Comparison of ENCODE assay signal across 8 cellular contexts in the genomic region with DNA sequence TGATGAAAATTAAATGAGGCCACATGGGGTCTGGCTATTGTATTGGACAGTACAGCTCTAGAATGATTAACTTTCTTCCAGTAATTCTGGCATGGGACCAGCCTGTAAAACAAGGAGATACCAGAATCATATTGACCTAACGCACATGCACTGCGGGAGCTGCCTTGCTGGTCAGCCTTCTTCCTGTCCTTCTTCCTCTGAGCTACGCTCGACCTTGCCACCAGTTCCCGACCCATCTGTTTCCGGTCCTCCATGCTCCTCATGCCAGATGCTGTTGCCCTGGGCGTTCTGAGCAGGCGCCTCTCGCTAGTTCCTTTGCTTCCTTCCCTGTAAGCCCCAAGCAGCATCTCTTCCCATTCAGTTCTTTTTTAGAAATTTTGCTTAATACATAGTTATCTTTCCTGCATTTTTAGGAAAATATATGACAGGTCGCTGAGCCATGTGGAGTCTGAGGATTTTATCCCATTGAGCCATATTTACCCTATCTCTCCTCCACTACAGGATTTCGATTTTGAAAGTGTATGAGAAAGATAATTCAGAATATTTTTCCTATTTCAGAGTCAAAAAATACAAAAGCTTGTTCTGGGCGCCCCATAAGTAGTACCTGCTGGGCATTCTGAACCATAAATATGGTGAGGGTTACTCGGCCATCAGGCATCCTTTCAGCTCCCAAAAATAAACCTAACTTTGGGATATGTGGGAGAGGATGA. TPM values are rescaled to one million over a fixed set of nuclear protein-coding genes. Genes with fewer than 3 reads are reported as not detected.
DNase-seq lines count a peak whose midpoint lies in the region; ATAC-seq and TF ChIP-seq lines count a peak whose summit lies in the region.

No MANE protein-coding gene starts in this region.

- H3K4me1 Mint-ChIP-seq in activated CD4-positive, alpha-beta T cell treated with anti-CD3 and anti-CD28 coated beads for 36 hours, result peaks cover 11% of the 10 kb centered on the region

- H3K4me3 Mint-ChIP-seq in activated CD4-positive, alpha-beta T cell treated with anti-CD3 and anti-CD28 coated beads for 36 hours, result peak overlapping the region; percentile 37

- no peaks in the 10 kb centered on the region for H3K36me3 Mint-ChIP-seq in activated CD4-positive, alpha-beta T cell treated with anti-CD3 and anti-CD28 coated beads for 36 hours (ENCODE audit: low read depth)

- CTCF ChIA-PET in activated CD4-positive, alpha-beta T cell treated with anti-CD3 and anti-CD28 coated beads for 36 hours (lab: Charles Lee), result no interaction called here

- intact Hi-C loops in activated CD4-positive, alpha-beta T cell treated with anti-CD3 and anti-CD28 coated beads for 36 hours (cut with DNase I, micrococcal nuclease), result no loop called here
- intact Hi-C loops in thyroid gland (cut with DNase I), result no loop called here

- H3K36me3 ChIP-seq in adipocyte (ENCODE audit: control insufficient read depth, insufficient read depth, low read length, severe bottlenecking) (no peaks in the 10 kb centered on the region), thyroid gland (no peaks in the 10 kb centered on the region)

- TF ChIP-seq CTCF in thyroid gland (IDR thresholded peaks at IDR 0.05), result no peak

- POLR2A ChIA-PET in activated CD4-positive, alpha-beta T cell treated with anti-CD3 and anti-CD28 coated beads for 36 hours (lab: Charles Lee), result no interaction called here

- H3K27me3 ChIP-seq in adipocyte (replicated peaks; ENCODE audit: control insufficient read depth, insufficient read depth, low read length) (no peaks in the 10 kb centered on the region), thyroid gland (no peaks in the 10 kb centered on the region)

- H3K27ac Mint-ChIP-seq in activated CD4-positive, alpha-beta T cell treated with anti-CD3 and anti-CD28 coated beads for 36 hours, result no peak overlapping the region

- TF ChIP-seq POLR2A in thyroid gland (IDR thresholded peaks at IDR 0.05), result no peak

- H3K27me3 Mint-ChIP-seq in activated CD4-positive, alpha-beta T cell treated with anti-CD3 and anti-CD28 coated beads for 36 hours, result peaks cover 14% of the 10 kb centered on the region

- H3K9me3 ChIP-seq in adipocyte (ENCODE audit: control insufficient read depth, low read length) (no peaks in the 10 kb centered on the region), thyroid gland (no peaks in the 10 kb centered on the region)

- no peak overlapping the region for H3K9ac ChIP-seq in adipocyte (ENCODE audit: low read length)

- H3K4me1 ChIP-seq in adipocyte (ENCODE audit: control insufficient read depth, insufficient read depth, low read length), result peaks cover 21% of the 10 kb centered on the region
- H3K4me1 ChIP-seq in thyroid gland, result peaks cover 18 to 28% of the 10 kb centered on the region in 2 donors

- WGBS in thyroid gland, 2 donors, result 59 to 68% methylated on average over 13 of the region's 13 CpGs

- no peak for DNase-seq in activated CD4-positive, alpha-beta T cell treated with anti-CD3 and anti-CD28 coated beads for 36 hours
- DNase-seq in activated CD4-positive, alpha-beta T cell treated with anti-CD3 and anti-CD28 coated beads for 4 hours, result no peak
- peak; percentile 32 for DNase-seq in adipocyte (ENCODE audit: low read depth)
- peak; percentile 59 for DNase-seq in left kidney (ENCODE audit: low read depth, low spot score)
- peak; percentile 25 to 27 for DNase-seq in thyroid gland
- no peak for DNase-seq in mesenteric fat pad (ENCODE audit: low spot score)
- DNase-seq in DMS153 treated with DMSO at 0.1 percent for 48 hours (lab: John Stamatoyannopoulos, UW; ENCODE audit: unreplicated experiment), result no peak
- DNase-seq in activated CD4-positive, alpha-beta T cell treated with anti-CD3 and anti-CD28 coated beads for 48 hours, result no peak

- H3K27ac ChIP-seq in thyroid gland, result peak overlapping the region; percentile 20 to 74 (median 64)

- H3K4me3 ChIP-seq in adipocyte (ENCODE audit: low read length), result peak overlapping the region; percentile 62
- no peak overlapping the region for H3K4me3 ChIP-seq in thyroid gland (replicated peaks in 1 of 3)

- H3K9me3 Mint-ChIP-seq in activated CD4-positive, alpha-beta T cell treated with anti-CD3 and anti-CD28 coated beads for 36 hours (ENCODE audit: low read depth), result no peaks in the 10 kb centered on the region

- no peak for ATAC-seq in activated CD4-positive, alpha-beta T cell treated with anti-CD3 and anti-CD28 coated beads for 36 hours

RNA-seq across cellular contexts. Expression of gene TNFRSF19, which starts 38.6 kb away (rescaled TPM):
- total RNA-seq in activated CD4-positive, alpha-beta T cell treated with anti-CD3 and anti-CD28 coated beads for 36 hours, result not detected
- total RNA-seq in thyroid gland (1 to 10 TPM; 4.9 to 9.2 (median 7.7) TPM), mesenteric fat pad (1.5 TPM)

Comparison
In these comparisons a context has a peak if more than half of its experiments do, and no peak if none do; other contexts are left out.
1. DNase-seq: peak in adipocyte (single experiment), left kidney (single experiment) and thyroid gland (2 of 2); none in activated CD4-positive, alpha-beta T cell treated with anti-CD3 and anti-CD28 coated beads for 36 hours (single experiment), activated CD4-positive, alpha-beta T cell treated with anti-CD3 and anti-CD28 coated beads for 4 hours (0 of 2), mesenteric fat pad (single experiment), DMS153 treated with DMSO at 0.1 percent for 48 hours (single experiment) and activated CD4-positive, alpha-beta T cell treated with anti-CD3 and anti-CD28 coated beads for 48 hours (single experiment).